Comparison of ENCODE assay signal across 9 cellular contexts in the genomic region with DNA sequence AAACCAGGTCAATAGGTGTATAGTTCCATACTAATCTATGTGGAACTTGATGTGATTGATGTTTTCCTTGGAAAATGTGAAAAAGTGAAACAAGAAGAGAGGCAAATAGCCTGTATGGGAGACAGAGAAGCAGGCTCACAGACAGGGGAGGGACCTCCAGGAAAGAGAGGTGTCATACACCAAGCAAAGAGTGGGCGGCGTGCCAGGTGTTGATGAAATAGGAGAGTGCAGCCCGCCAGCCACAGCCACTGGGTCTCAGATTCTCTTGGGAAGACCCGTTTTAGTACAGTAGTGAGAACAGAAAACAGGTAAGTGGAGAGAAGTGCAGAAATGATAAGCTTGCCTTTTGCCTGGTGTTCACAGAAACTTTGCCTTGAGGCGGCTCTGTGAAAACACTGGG.
DNase-seq lines count a peak whose midpoint lies in the region; ATAC-seq and TF ChIP-seq lines count a peak whose summit lies in the region.
"Had no signal": no experiment of that assay in that cellular context is flagged by ENCODE, and none has a peak within 500 bp of the region (broad histone marks: within the 10 kb centered on the region; RNA-seq: fewer than 3 reads in every experiment).

No MANE protein-coding gene starts in this region.

- H3K27ac Mint-ChIP-seq in activated T-helper 17 cell treated with anti-CD3 and anti-CD28 coated beads, Interleukin-2, amount 50 U/mL, for 72 hours: peak overlapping the region; percentile 50
- H3K27ac Mint-ChIP-seq in nephron: peak overlapping the region in 2 of 3 experiments; percentile 66 to 88

- TF ChIP-seq CTCF in nephron (IDR thresholded peaks at IDR 0.05; ENCODE audit: unreplicated experiment in 3 of 3): no peak

- H3K27me3 Mint-ChIP-seq in activated T-helper 17 cell treated with anti-CD3 and anti-CD28 coated beads, Interleukin-2, amount 50 U/mL, for 72 hours: no peaks in the 10 kb centered on the region
- H3K27me3 Mint-ChIP-seq in nephron (ENCODE audit: low read depth): no peaks in the 10 kb centered on the region

- H3K36me3 Mint-ChIP-seq in activated T-helper 17 cell treated with anti-CD3 and anti-CD28 coated beads, Interleukin-2, amount 50 U/mL, for 72 hours (ENCODE audit: low read depth): peaks cover 19% of the 10 kb centered on the region
- H3K36me3 Mint-ChIP-seq in nephron (ENCODE audit: low read depth): no peaks in the 10 kb centered on the region

- H3K4me3 Mint-ChIP-seq in activated T-helper 17 cell treated with anti-CD3 and anti-CD28 coated beads, Interleukin-2, amount 50 U/mL, for 72 hours: no peak overlapping the region
- no peak overlapping the region for H3K4me3 Mint-ChIP-seq in nephron

- H3K4me1 Mint-ChIP-seq in activated T-helper 17 cell treated with anti-CD3 and anti-CD28 coated beads, Interleukin-2, amount 50 U/mL, for 72 hours: peaks cover 4% of the 10 kb centered on the region
- H3K4me1 Mint-ChIP-seq in nephron: peaks cover 41% of the 10 kb centered on the region

- H3K9me3 Mint-ChIP-seq in activated T-helper 17 cell treated with anti-CD3 and anti-CD28 coated beads, Interleukin-2, amount 50 U/mL, for 72 hours: no peaks in the 10 kb centered on the region
- no peaks in the 10 kb centered on the region for H3K9me3 Mint-ChIP-seq in nephron

- DNase-seq in ELR (ENCODE audit: low read depth) (peak; percentile 3), NCI-H1436 treated with DMSO at 0.1 percent for 48 hours (lab: John Stamatoyannopoulos, UW) (peak; percentile 57), AG08395 (ENCODE audit: low spot score) (no peak), SK-N-DZ (ENCODE audit: low spot score) (no peak)
- DNase-seq: activated CD4-positive, alpha-beta T cell treated with anti-CD3 and anti-CD28 coated beads, Interleukin-2, amount 50 U/mL, for 48 hours; NCI-H524 treated with DMSO at 0.1 percent for 48 hours had no signal

- ATAC-seq in activated T-helper 17 cell treated with anti-CD3 and anti-CD28 coated beads, Interleukin-2, amount 50 U/mL, for 72 hours (replicated peaks): no peak
- no peak for ATAC-seq in HG02588 (IDR thresholded peaks at IDR 0.05; ENCODE audit: unreplicated experiment)

Comparison
In these comparisons a context has a peak if more than half of its experiments do, and no peak if none do; other contexts are left out.
1. DNase-seq: peak in ELR (single experiment) and NCI-H1436 treated with DMSO at 0.1 percent for 48 hours (single experiment); none in AG08395 (single experiment) and SK-N-DZ (single experiment).